ENCODE assay signal across 8 cellular contexts in genomic region chr1:76075188-76075489, GRCh38. TPM values are rescaled to one million over a fixed set of nuclear protein-coding genes. Genes with fewer than 3 reads are reported as not detected.
DNase-seq lines count a peak whose midpoint lies in the region; ATAC-seq, FAIRE-seq and TF ChIP-seq lines count a peak whose summit lies in the region.

No MANE protein-coding gene starts in this region.

- H3K9me3 ChIP-seq in HCT116 (ENCODE audit: control insufficient read depth in 1 of 2, insufficient read depth in 1 of 2, low read depth in 1 of 2, low read length in 2 of 2), result no peaks in the 10 kb centered on the region
- H3K9me3 ChIP-seq in smooth muscle cell (replicated peaks; ENCODE audit: low read depth), result no peaks in the 10 kb centered on the region
- no peaks in the 10 kb centered on the region for H3K9me3 ChIP-seq in HAP-1

- H4K20me1 ChIP-seq in HCT116 (ENCODE audit: insufficient read depth), result no peaks in the 10 kb centered on the region
- H4K20me1 ChIP-seq in smooth muscle cell (ENCODE audit: low read depth), result no peaks in the 10 kb centered on the region

- no peak overlapping the region for H3K27ac Mint-ChIP-seq in activated naive CD8-positive, alpha-beta T cell

- no peak for FAIRE-seq in H54 (lab: Jason Lieb, UNC)

- H3K4me1 ChIP-seq in HCT116 (ENCODE audit: control insufficient read depth in 1 of 2, insufficient read depth in 2 of 2, low read length in 2 of 2) (peaks cover 0 to 14% of the 10 kb centered on the region in 2 experiments; a peak in 1 of 4 replicates), smooth muscle cell (ENCODE audit: low read depth) (peaks cover 18% of the 10 kb centered on the region), HAP-1 (no peaks in the 10 kb centered on the region)

- no peak for TF ChIP-seq RAD21 in HCT116 (IDR thresholded peaks at IDR 0.05; ENCODE audit: low read depth)

- CTCF ChIA-PET in HCT116 (lab: Charles Lee), result no interaction called here

- peaks cover 12% of the 10 kb centered on the region for H3F3A ChIP-seq in smooth muscle cell (ENCODE audit: low read depth)

- TF ChIP-seq POLR2A in HCT116 (IDR thresholded peaks at IDR 0.05; ENCODE audit: borderline replicate concordance, extremely low read depth, insufficient read depth, insufficient read length), result no peak
- TF ChIP-seq POLR2A in H54 (IDR thresholded peaks at IDR 0.05; ENCODE audit: low read depth, low read length), result no peak

- H3K4me3 ChIP-seq in HCT116 (replicated peaks in 1 of 2; ENCODE audit: low read depth in 1 of 2, low read length in 2 of 2) (peak overlapping the region; percentile 49 to 61), iPS-11a (ENCODE audit: low read depth, low read length) (peak overlapping the region; percentile 77), smooth muscle cell (peak overlapping the region; percentile 84), HAP-1 (no peak overlapping the region)

- intact Hi-C loops in HCT116 (cut with micrococcal nuclease), result no loop called here
- intact Hi-C loops in head of caudate nucleus (cut with DNase I), result no loop called here

- H3K36me3 ChIP-seq in HCT116 (ENCODE audit: control insufficient read depth in 1 of 2, insufficient read depth in 2 of 2, low read length in 2 of 2) (no peaks in the 10 kb centered on the region), smooth muscle cell (ENCODE audit: low read depth) (no peaks in the 10 kb centered on the region), HAP-1 (replicated peaks) (no peaks in the 10 kb centered on the region)

- peak overlapping the region; percentile 91 for H3K4me3 Mint-ChIP-seq in activated naive CD8-positive, alpha-beta T cell

- BruUV-seq in HCT116 (replicated peaks; lab: Mats Ljungman, UMichigan), result no TSS peak

- H3K27me3 ChIP-seq in HCT116 (ENCODE audit: insufficient read depth, low read length), result no peaks in the 10 kb centered on the region
- no peaks in the 10 kb centered on the region for H3K27me3 ChIP-seq in smooth muscle cell (ENCODE audit: low read depth)
- H3K27me3 ChIP-seq in HAP-1 (ENCODE audit: low read depth), result no peaks in the 10 kb centered on the region

- POLR2A ChIA-PET in HCT116 (lab: Charles Lee), result no interaction called here

- no peaks in the 10 kb centered on the region for H3K9me3 Mint-ChIP-seq in activated naive CD8-positive, alpha-beta T cell (ENCODE audit: low read depth)

- H3K4me2 ChIP-seq in HCT116 (ENCODE audit: low read length), result peak overlapping the region; percentile 76
- peak overlapping the region; percentile 99 for H3K4me2 ChIP-seq in smooth muscle cell

- H3K27ac ChIP-seq in HCT116 (ENCODE audit: low read depth, low read length) (no peak overlapping the region), smooth muscle cell (ENCODE audit: low read depth) (no peak overlapping the region)

- H3K9me2 ChIP-seq in HCT116 (ENCODE audit: insufficient read depth), result no peaks in the 10 kb centered on the region

- H3K4me1 Mint-ChIP-seq in activated naive CD8-positive, alpha-beta T cell (ENCODE audit: low read depth), result peaks cover 31% of the 10 kb centered on the region

- DNase-seq in HCT116 (ENCODE audit: low read depth, low spot score), result no peak
- DNase-seq in smooth muscle cell (lab: John Stamatoyannopoulos, UW; ENCODE audit: unreplicated experiment), result no peak
- no peak for DNase-seq in HAP-1 (ENCODE audit: low spot score in 2 of 2)
- DNase-seq in stimulated activated CD4-positive, alpha-beta T cell treated with anti-CD3 and anti-CD28 coated beads, Interleukin-15, amount 100 ng/mL, for 24 hours, result no peak
- DNase-seq in head of caudate nucleus, result no peak
- no peak for DNase-seq in H54 (ENCODE audit: insufficient read length, low spot score)

- no peaks in the 10 kb centered on the region for H3K36me3 Mint-ChIP-seq in activated naive CD8-positive, alpha-beta T cell

- no peak for ATAC-seq in HCT116

- peak overlapping the region; percentile 38; the same call in 1 of the 2 replicates for H3K9ac ChIP-seq in HCT116 (ENCODE audit: low read length)
- no peak overlapping the region for H3K9ac ChIP-seq in smooth muscle cell (ENCODE audit: low read depth)

- H3K79me2 ChIP-seq in HCT116 (ENCODE audit: insufficient read depth, low read length) (no peaks in the 10 kb centered on the region), smooth muscle cell (ENCODE audit: low read depth) (peaks cover 53% of the 10 kb centered on the region)

- no peak overlapping the region for H2AFZ ChIP-seq in HCT116 (ENCODE audit: low read depth, low read length, poor library complexity, severe bottlenecking)
- peak overlapping the region; percentile 81 for H2AFZ ChIP-seq in smooth muscle cell (ENCODE audit: low read depth)

- in situ Hi-C loops in HAP-1 (cut with MboI; ENCODE audit: low sequenced_read_pairs), result no loop called here

- RAD21 ChIA-PET in HCT116 (lab: Charles Lee; ENCODE audit: low non-redundant PET in 1 of 2, low total read pairs in 2 of 2, uncharacterized antibody in 2 of 2, unreplicated experiment in 2 of 2), result no interaction called here

- TF ChIP-seq CTCF in HCT116 (IDR thresholded peaks at IDR 0.05 in 2 of 3, conservative IDR thresholded peaks at IDR 0.05 in 1 of 3; ENCODE audit: borderline replicate concordance in 1 of 3, insufficient read depth in 1 of 3, low read depth in 2 of 3, low read length in 2 of 3) (no peak), smooth muscle cell (IDR thresholded peaks at IDR 0.05; ENCODE audit: borderline replicate concordance, insufficient read depth, poor library complexity, severe bottlenecking) (no peak)

- WGBS in smooth muscle cell (ENCODE audit: low lambda C conversion rate), result 4% methylated on average over 9 of the region's 9 CpGs

- H3K27me3 Mint-ChIP-seq in activated naive CD8-positive, alpha-beta T cell, result no peaks in the 10 kb centered on the region

TF ChIP-seq in HCT116, 20 proteins besides CTCF, POLR2A, EP300 and RAD21:
- TF ChIP-seq POLR2AphosphoS5 (IDR thresholded peaks at IDR 0.05; ENCODE audit: low read depth, low read length), result no peak
- TF ChIP-seq YY1 (IDR thresholded peaks at IDR 0.05; ENCODE audit: extremely low read depth, insufficient replicate concordance, low read depth, low read length), result no peak
- no peak for TF ChIP-seq ELF1 (IDR thresholded peaks at IDR 0.05; ENCODE audit: borderline replicate concordance, low read depth)
- no peak for TF ChIP-seq EZH2 (IDR thresholded peaks at IDR 0.05)
- TF ChIP-seq ZNF274 (IDR thresholded peaks at IDR 0.05; ENCODE audit: low read depth, low read length), result no peak
- TF ChIP-seq FOSL1 (IDR thresholded peaks at IDR 0.05; ENCODE audit: low read depth), result no peak
- TF ChIP-seq EGR1 (IDR thresholded peaks at IDR 0.05; ENCODE audit: low read depth), result no peak
- TF ChIP-seq JUND (IDR thresholded peaks at IDR 0.05), result no peak
- no peak for TF ChIP-seq EZH2phosphoT487 (IDR thresholded peaks at IDR 0.05; ENCODE audit: borderline replicate concordance)

RNA-seq across cellular contexts. Expression of gene ST6GALNAC3, which starts 0.6 kb away (rescaled TPM):
- total RNA-seq in HCT116 (2021; ENCODE audit: unreplicated experiment), result 2.2 TPM
- polyA plus RNA-seq in HCT116 (2012), result 0.67 and 0.94 TPM in 2 replicates
- 13.4 and 22.2 TPM in 2 replicates for total RNA-seq in smooth muscle cell
- 9.3 and 13.3 TPM in 2 replicates for polyA plus RNA-seq in smooth muscle cell
